Comparison of ENCODE assay signal across 8 cellular contexts in genomic region chr11:57310630-57311086, GRCh38. TPM values are rescaled to one million over a fixed set of nuclear protein-coding genes. Genes with fewer than 3 reads are reported as not detected.
DNase-seq lines count a peak whose midpoint lies in the region; ATAC-seq and TF ChIP-seq lines count a peak whose summit lies in the region.

No MANE protein-coding gene starts in this region.

- H2AK5ac ChIP-seq in trophoblast cell (ENCODE audit: low read length): peak overlapping the region; percentile 48

- H3K27me3 ChIP-seq in DND-41 (ENCODE audit: insufficient read depth, low read length, poor library complexity): no peaks in the 10 kb centered on the region
- H3K27me3 ChIP-seq in esophagus (ENCODE audit: control insufficient read depth in 1 of 2, insufficient read depth in 2 of 2, low read length in 2 of 2): no peaks in the 10 kb centered on the region
- H3K27me3 ChIP-seq in trophoblast cell (ENCODE audit: insufficient read depth, low read length): no peaks in the 10 kb centered on the region

- peak overlapping the region; percentile 83 for H2BK12ac ChIP-seq in trophoblast cell (ENCODE audit: low read length)

- H3K27ac ChIP-seq in DND-41 (ENCODE audit: low read length) (peak overlapping the region; percentile 25), esophagus (ENCODE audit: low read depth in 2 of 2, low read length in 1 of 2) (peak overlapping the region; percentile 94 to 95), trophoblast cell (ENCODE audit: low read depth, low read length) (peak overlapping the region; percentile 86)

- peak overlapping the region in 1 of 2 experiments; percentile 47; a peak in 1 of 4 replicates for H3K4me3 ChIP-seq in DND-41 (ENCODE audit: low read depth in 1 of 2, low read length in 2 of 2)
- H3K4me3 ChIP-seq in esophagus (ENCODE audit: low read depth in 1 of 2, low read length in 2 of 2): peak overlapping the region; percentile 57
- H3K4me3 ChIP-seq in trophoblast cell (ENCODE audit: low read depth, low read length): peak overlapping the region; percentile 68

- H3K4me2 ChIP-seq in DND-41 (ENCODE audit: insufficient read depth, low read length) (peak overlapping the region; percentile 71), trophoblast cell (ENCODE audit: low read length) (peak overlapping the region; percentile 67)

- peak overlapping the region; percentile 71 for H4K8ac ChIP-seq in trophoblast cell (ENCODE audit: low read depth, low read length)

- peaks cover 14% of the 10 kb centered on the region for H3K79me1 ChIP-seq in trophoblast cell (ENCODE audit: low read length)

- 24 to 26% methylated on average over 6 of the region's 6 CpGs for WGBS in esophagus, 2 donors
- no CpG with 5 or more reads among the region's 6 CpGs for WGBS in trophoblast cell (ENCODE audit: extremely low coverage, insufficient coverage, insufficient read length)

- H4K91ac ChIP-seq in trophoblast cell (ENCODE audit: low read depth, low read length): peak overlapping the region; percentile 90

- H3K36me3 ChIP-seq in DND-41 (ENCODE audit: insufficient read depth, low read length) (peaks cover 38% of the 10 kb centered on the region), esophagus (ENCODE audit: control insufficient read depth in 2 of 2, insufficient read depth in 2 of 2, low read length in 1 of 2) (peaks cover 10 to 46% of the 10 kb centered on the region in 2 donors), trophoblast cell (ENCODE audit: control insufficient read depth in 1 of 2, insufficient read depth in 2 of 2, low read length in 2 of 2) (peaks cover 70 to 79% of the 10 kb centered on the region in 2 experiments)

- peaks cover 17% of the 10 kb centered on the region for H3K4me1 ChIP-seq in DND-41 (ENCODE audit: insufficient read depth, low read length)
- peaks cover 17 to 40% of the 10 kb centered on the region in 2 donors for H3K4me1 ChIP-seq in esophagus (ENCODE audit: control insufficient read depth in 2 of 2, insufficient read depth in 2 of 2, low read length in 1 of 2)
- peaks cover 42 to 48% of the 10 kb centered on the region in 2 experiments for H3K4me1 ChIP-seq in trophoblast cell (ENCODE audit: control insufficient read depth in 1 of 2, insufficient read depth in 2 of 2, low read length in 2 of 2)

- H2BK120ac ChIP-seq in trophoblast cell (ENCODE audit: insufficient read depth, low read length, poor library complexity): peak overlapping the region; percentile 65

- H3K79me2 ChIP-seq in DND-41 (ENCODE audit: insufficient read depth, low read length): no peaks in the 10 kb centered on the region
- peaks cover 28% of the 10 kb centered on the region for H3K79me2 ChIP-seq in trophoblast cell (ENCODE audit: control insufficient read depth, insufficient read depth, low read length, poor library complexity)

- H3K23ac ChIP-seq in trophoblast cell (ENCODE audit: low read length): no peak overlapping the region

- TF ChIP-seq CTCF in DND-41 (IDR thresholded peaks at IDR 0.05; ENCODE audit: borderline replicate concordance, extremely low read depth, low read length, poor library complexity, severe bottlenecking): no peak

- H3K4ac ChIP-seq in trophoblast cell (ENCODE audit: low read depth, low read length): peak overlapping the region; percentile 57

- H3K9ac ChIP-seq in DND-41 (ENCODE audit: low read depth, low read length) (peak overlapping the region; percentile 50; the same call in 1 of the 2 replicates), trophoblast cell (ENCODE audit: low read length) (peak overlapping the region; percentile 69)

- peak overlapping the region; percentile 85 for H2BK5ac ChIP-seq in trophoblast cell (ENCODE audit: low read depth, low read length, poor library complexity)

- DNase-seq in DND-41: no peak
- DNase-seq in NCI-H69 (lab: John Stamatoyannopoulos, UW): peak; percentile 41
- DNase-seq in trophoblast cell: peak in 1 of 2 donors; percentile 8
- no peak for DNase-seq in EL
- DNase-seq in activated effector memory CD4-positive, alpha-beta T cell treated with anti-CD3 and anti-CD28 coated beads, Interleukin-2, amount 50 U/mL, for 16 hours: no peak
- DNase-seq in NCI-H526 treated with DMSO at 0.1 percent for 48 hours (lab: John Stamatoyannopoulos, UW): no peak
- DNase-seq in kidney tubule cell (ENCODE audit: low spot score): no peak

- H3K18ac ChIP-seq in trophoblast cell (ENCODE audit: low read length): peak overlapping the region; percentile 94

- no peak overlapping the region for H4K12ac ChIP-seq in trophoblast cell (ENCODE audit: low read depth, low read length)

- H3K9me3 ChIP-seq in DND-41 (ENCODE audit: insufficient read depth, low read length, severe bottlenecking) (no peaks in the 10 kb centered on the region), esophagus (ENCODE audit: control insufficient read depth in 2 of 2, insufficient read depth in 1 of 2, low read depth in 1 of 2, low read length in 1 of 2) (no peaks in the 10 kb centered on the region), trophoblast cell (ENCODE audit: insufficient read depth, low read depth, low read length) (no peaks in the 10 kb centered on the region)

- ATAC-seq in DND-41 (ENCODE audit: insufficient read depth, low read depth): no peak

- H4K20me1 ChIP-seq in DND-41 (ENCODE audit: insufficient read depth, low read length): no peaks in the 10 kb centered on the region; the same call in 1 of the 2 replicates

- H3K14ac ChIP-seq in trophoblast cell (ENCODE audit: low read length): peak overlapping the region; percentile 73

- H2AFZ ChIP-seq in DND-41 (ENCODE audit: low read depth, low read length): no peak overlapping the region
- no peak overlapping the region for H2AFZ ChIP-seq in trophoblast cell (ENCODE audit: insufficient read depth, low read length, poor library complexity)

RNA-seq across cellular contexts. Expression of gene TNKS1BP1, which starts 14.1 kb away (rescaled TPM):
- 100 to 1,000 TPM; 114 to 249 TPM for polyA plus RNA-seq in esophagus
- polyA plus RNA-seq in trophoblast cell (2013): 264 and 289 TPM in 2 replicates

RNA-seq across cellular contexts. Expression of gene SSRP1, which starts 25.0 kb away (rescaled TPM):
- 10 to 100 TPM; 18.8 to 67.4 TPM for polyA plus RNA-seq in esophagus
- 113 and 120 TPM in 2 replicates for polyA plus RNA-seq in trophoblast cell (2013)

RNA-seq across cellular contexts. Expression of gene P2RX3, which starts 27.5 kb away (rescaled TPM):
- not detected for polyA plus RNA-seq in esophagus
- 0.07 and 0.11 TPM in 2 replicates for polyA plus RNA-seq in trophoblast cell (2013)

Comparison
In these comparisons a context has a peak if more than half of its experiments do, and no peak if none do; other contexts are left out.
1. H3K27ac ChIP-seq: peak in every context shown above with its lines; median percentile 94 in esophagus; 86 in trophoblast cell; 25 in DND-41.